ENCODE assay signal across 8 cellular contexts in the genomic region with DNA sequence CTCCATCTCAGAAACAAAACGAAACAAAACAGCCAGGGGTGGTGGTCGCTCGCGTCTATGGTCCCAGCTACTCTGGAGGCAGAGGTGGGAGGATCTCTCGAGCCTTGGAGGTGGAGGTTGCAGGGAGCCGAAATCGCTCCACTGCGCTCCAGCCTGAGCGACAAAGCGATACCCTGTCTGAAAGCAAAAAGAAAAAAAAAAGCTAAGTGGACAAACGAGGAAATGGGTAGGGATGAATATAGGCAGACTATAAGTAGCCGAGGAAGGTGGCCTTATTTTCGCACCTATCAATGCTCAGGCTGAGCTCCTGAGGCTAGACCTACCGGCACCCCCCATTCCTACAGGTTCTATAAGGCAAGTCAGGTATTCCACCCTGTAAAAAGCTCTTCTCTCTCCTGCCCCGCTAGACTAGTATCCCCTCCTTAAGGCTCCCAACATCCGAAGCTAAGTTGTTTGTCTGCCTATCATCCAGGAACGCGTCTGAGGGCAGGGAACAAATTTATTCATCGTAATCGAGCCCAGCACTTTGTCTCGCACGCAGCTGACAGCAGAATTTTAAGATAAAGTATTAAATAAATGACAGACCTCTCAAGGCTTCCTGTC. TPM values are rescaled to one million over a fixed set of nuclear protein-coding genes. Genes with fewer than 3 reads are reported as not detected.
A peak's percentile ranks its signal among the peaks of the same experiment; 100 is the strongest.
DNase-seq lines count a peak whose midpoint lies in the region; ATAC-seq and TF ChIP-seq lines count a peak whose summit lies in the region.

No MANE protein-coding gene starts in this region.

- no peaks in the 10 kb centered on the region for H3K27me3 ChIP-seq in OCI-LY1 (ENCODE audit: insufficient read depth, low read length)
- H3K27me3 ChIP-seq in liver (ENCODE audit: control insufficient read depth in 4 of 4, insufficient read depth in 4 of 4, low read length in 3 of 4) = no peaks in the 10 kb centered on the region
- H3K27me3 ChIP-seq in testis = no peaks in the 10 kb centered on the region

- peak overlapping the region; percentile 37; the same call in 1 of the 2 replicates for H2AFZ ChIP-seq in OCI-LY1 (ENCODE audit: low read length)

- peak overlapping the region; percentile 74 for H3K27ac ChIP-seq in OCI-LY1 (ENCODE audit: low read depth, low read length, poor library complexity, severe bottlenecking)
- H3K27ac ChIP-seq in liver (ENCODE audit: low read depth in 1 of 2, low read length in 2 of 2) = peak overlapping the region; percentile 57 to 75
- H3K27ac ChIP-seq in testis = peak overlapping the region; percentile 79 to 85

- TF ChIP-seq POLR2A in testis (IDR thresholded peaks at IDR 0.05) = no peak

- DNase-seq in CD14-positive monocyte (ENCODE audit: low spot score) = no peak
- peak; percentile 44 for DNase-seq in brain pericyte (ENCODE audit: low read depth, low spot score)
- no peak for DNase-seq in testis
- no peak for DNase-seq in pons (ENCODE audit: low spot score)

- H3K9ac ChIP-seq in OCI-LY1 (ENCODE audit: low read length) = peak overlapping the region; percentile 89
- peak overlapping the region; percentile 85 to 87 for H3K9ac ChIP-seq in liver (ENCODE audit: low read depth in 1 of 2, low read length in 2 of 2)

- intact Hi-C loops in CD14-positive monocyte (cut with micrococcal nuclease) = loop anchor here in 1 of 2 donors (10.0 kb wide), 1 partner anchor 864 kb away; the partner anchor contains the start of gene RNGTT
- intact Hi-C loops in testis (cut with DNase I; ENCODE audit: low total_unique reads) = no loop called here

- H3K36me3 Mint-ChIP-seq in CD14-positive monocyte = peaks cover 13 to 19% of the 10 kb centered on the region in 2 donors

- H3K4me1 ChIP-seq in OCI-LY1 (ENCODE audit: insufficient read depth, low read length, severe bottlenecking) (peaks cover 12% of the 10 kb centered on the region), liver (ENCODE audit: control insufficient read depth in 4 of 4, insufficient read depth in 4 of 4, low read length in 3 of 4) (peaks cover 4 to 13% (median 7%) of the 10 kb centered on the region in 4 donors), testis (peaks cover 8% of the 10 kb centered on the region)

- TF ChIP-seq RAD21 in liver (IDR thresholded peaks at IDR 0.05) = no peak

- peak overlapping the region; percentile 89 to 97 (median 96) for H3K27ac Mint-ChIP-seq in CD14-positive monocyte

- no peaks in the 10 kb centered on the region for H4K20me1 ChIP-seq in OCI-LY1 (ENCODE audit: insufficient read depth, low read length)

- peak overlapping the region; percentile 80 for H3K4me2 ChIP-seq in OCI-LY1 (ENCODE audit: low read length)

- H3K9me3 ChIP-seq in OCI-LY1 (ENCODE audit: low read length) (no peaks in the 10 kb centered on the region), liver (ENCODE audit: control insufficient read depth in 4 of 4, low read length in 3 of 4) (no peaks in the 10 kb centered on the region), testis (no peaks in the 10 kb centered on the region)

- H3K27me3 Mint-ChIP-seq in CD14-positive monocyte (ENCODE audit: low read depth in 3 of 3) = no peaks in the 10 kb centered on the region

- H3K4me1 Mint-ChIP-seq in CD14-positive monocyte = peaks cover 10% of the 10 kb centered on the region

- no peaks in the 10 kb centered on the region for H3K9me2 ChIP-seq in OCI-LY1 (ENCODE audit: low read depth, low read length)

- H3K36me3 ChIP-seq in OCI-LY1 (ENCODE audit: insufficient read depth, low read length) = peaks cover 25% of the 10 kb centered on the region
- H3K36me3 ChIP-seq in liver (ENCODE audit: control insufficient read depth in 4 of 4, insufficient read depth in 3 of 4, low read depth in 1 of 4, low read length in 3 of 4) = peaks cover 0 to 6% (median 3%) of the 10 kb centered on the region in 4 donors
- no peaks in the 10 kb centered on the region for H3K36me3 ChIP-seq in testis (ENCODE audit: low read depth, missing control alignments)

- H3K9me3 Mint-ChIP-seq in CD14-positive monocyte = no peaks in the 10 kb centered on the region

- 1% methylated on average over 22 of the region's 22 CpGs for WGBS in liver
- WGBS in testis, 2 donors = 2 to 6% methylated on average over 22 of the region's 22 CpGs

- H3K4me3 ChIP-seq in OCI-LY1 (ENCODE audit: low read depth, low read length, poor library complexity, severe bottlenecking) = peak overlapping the region; percentile 80
- H3K4me3 ChIP-seq in liver (ENCODE audit: low read depth in 1 of 3, low read length in 3 of 3) = peak overlapping the region; percentile 54 to 89 (median 89)
- peak overlapping the region; percentile 85 to 97 for H3K4me3 ChIP-seq in testis

- H3F3A ChIP-seq in OCI-LY1 (ENCODE audit: insufficient read depth, low read length) = peaks cover 5% of the 10 kb centered on the region; the same call in 1 of the 2 replicates

- peaks cover 13% of the 10 kb centered on the region for H3K79me2 ChIP-seq in OCI-LY1 (ENCODE audit: insufficient read depth, low read length)

- ATAC-seq in GM19023 (IDR thresholded peaks at IDR 0.05; ENCODE audit: unreplicated experiment) (peak; percentile 28), HG03103 (IDR thresholded peaks at IDR 0.05; ENCODE audit: low read depth, unreplicated experiment) (peak; percentile 28)

- TF ChIP-seq CTCF in CD14-positive monocyte (IDR thresholded peaks at IDR 0.05) (no peak), OCI-LY1 (IDR thresholded peaks at IDR 0.05; ENCODE audit: low read length) (no peak), liver (IDR thresholded peaks at IDR 0.05; ENCODE audit: low read depth, low read length, missing input control) (no peak), testis (IDR thresholded peaks at IDR 0.05) (no peak)

- peak overlapping the region; percentile 96 to 98 for H3K4me3 Mint-ChIP-seq in CD14-positive monocyte

TF ChIP-seq in liver, 16 proteins besides CTCF, POLR2A, EP300 and RAD21 (continues in another document):
- TF ChIP-seq ZBTB33 (IDR thresholded peaks at IDR 0.05) (no peak), SP1 (IDR thresholded peaks at IDR 0.05) (no peak), EGR1 (IDR thresholded peaks at IDR 0.05; ENCODE audit: low read depth in 2 of 2) (no peak), GABPA (IDR thresholded peaks at IDR 0.05 in 1 of 2, conservative IDR thresholded peaks at IDR 0.05 in 1 of 2) (no peak), FOXA1 (IDR thresholded peaks at IDR 0.05) (no peak), TAF1 (conservative IDR thresholded peaks at IDR 0.05) (no peak), JUND (IDR thresholded peaks at IDR 0.05) (no peak), HNF4A (conservative IDR thresholded peaks at IDR 0.05) (no peak), YY1 (IDR thresholded peaks at IDR 0.05) (no peak), NR2F2 (IDR thresholded peaks at IDR 0.05) (no peak), HNF4G (IDR thresholded peaks at IDR 0.05) (no peak), ATF3 (IDR thresholded peaks at IDR 0.05) (no peak)
- TF ChIP-seq, protein P1, sequence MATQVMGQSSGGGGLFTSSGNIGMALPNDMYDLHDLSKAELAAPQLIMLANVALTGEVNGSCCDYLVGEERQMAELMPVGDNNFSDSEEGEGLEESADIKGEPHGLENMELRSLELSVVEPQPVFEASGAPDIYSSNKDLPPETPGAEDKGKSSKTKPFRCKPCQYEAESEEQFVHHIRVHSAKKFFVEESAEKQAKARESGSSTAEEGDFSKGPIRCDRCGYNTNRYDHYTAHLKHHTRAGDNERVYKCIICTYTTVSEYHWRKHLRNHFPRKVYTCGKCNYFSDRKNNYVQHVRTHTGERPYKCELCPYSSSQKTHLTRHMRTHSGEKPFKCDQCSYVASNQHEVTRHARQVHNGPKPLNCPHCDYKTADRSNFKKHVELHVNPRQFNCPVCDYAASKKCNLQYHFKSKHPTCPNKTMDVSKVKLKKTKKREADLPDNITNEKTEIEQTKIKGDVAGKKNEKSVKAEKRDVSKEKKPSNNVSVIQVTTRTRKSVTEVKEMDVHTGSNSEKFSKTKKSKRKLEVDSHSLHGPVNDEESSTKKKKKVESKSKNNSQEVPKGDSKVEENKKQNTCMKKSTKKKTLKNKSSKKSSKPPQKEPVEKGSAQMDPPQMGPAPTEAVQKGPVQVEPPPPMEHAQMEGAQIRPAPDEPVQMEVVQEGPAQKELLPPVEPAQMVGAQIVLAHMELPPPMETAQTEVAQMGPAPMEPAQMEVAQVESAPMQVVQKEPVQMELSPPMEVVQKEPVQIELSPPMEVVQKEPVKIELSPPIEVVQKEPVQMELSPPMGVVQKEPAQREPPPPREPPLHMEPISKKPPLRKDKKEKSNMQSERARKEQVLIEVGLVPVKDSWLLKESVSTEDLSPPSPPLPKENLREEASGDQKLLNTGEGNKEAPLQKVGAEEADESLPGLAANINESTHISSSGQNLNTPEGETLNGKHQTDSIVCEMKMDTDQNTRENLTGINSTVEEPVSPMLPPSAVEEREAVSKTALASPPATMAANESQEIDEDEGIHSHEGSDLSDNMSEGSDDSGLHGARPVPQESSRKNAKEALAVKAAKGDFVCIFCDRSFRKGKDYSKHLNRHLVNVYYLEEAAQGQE (IDR thresholded peaks at IDR 0.05) = no peak

RNA-seq across cellular contexts. Expression of gene CASP8AP2, which starts 0.6 kb away (rescaled TPM):
- polyA plus RNA-seq in CD14-positive monocyte = 10 to 100 TPM in 1 of 2 donors, 1 to 10 TPM in 1; 7.4 to 10.5 TPM
- 10 to 100 TPM in 1 of 2 donors, 1 to 10 TPM in 1; 7.3 to 12.2 TPM for total RNA-seq in liver
- 1 to 10 TPM; 1.9 to 7.0 TPM for polyA plus RNA-seq in liver
- total RNA-seq in testis = 10 to 100 TPM; 18.3 to 21.6 TPM
- polyA plus RNA-seq in testis (ENCODE audit: insufficient read depth, low read depth, low replicate concordance) = 3.3 TPM

RNA-seq across cellular contexts. Expression of gene MDN1, which starts 9.5 kb away (rescaled TPM):
- 1 to 10 TPM in 1 of 2 donors, under 1 TPM in 1; 0.61 to 1.8 TPM for polyA plus RNA-seq in CD14-positive monocyte
- 10 to 100 TPM; 29.6 to 48.9 TPM for total RNA-seq in liver
- 10 to 100 TPM in 1 of 2 donors, 1 to 10 TPM in 1; 5.4 to 16.0 TPM for polyA plus RNA-seq in liver
- 10 to 100 TPM; 80.3 to 89.0 TPM for total RNA-seq in testis
- 39.1 TPM for polyA plus RNA-seq in testis (ENCODE audit: insufficient read depth, low read depth, low replicate concordance)
